16 cellular contexts compared by ENCODE assay signal in genomic region chr2:219641390-219642063, GRCh38. TPM values are rescaled to one million over a fixed set of nuclear protein-coding genes. Genes with fewer than 3 reads are reported as not detected.
DNase-seq lines count a peak whose midpoint lies in the region; ATAC-seq and TF ChIP-seq lines count a peak whose summit lies in the region.
"Had no signal": no experiment of that assay in that cellular context is flagged by ENCODE, and none has a peak within 500 bp of the region (broad histone marks: within the 10 kb centered on the region; RNA-seq: fewer than 3 reads in every experiment).

No MANE protein-coding gene starts in this region.

- H3K9me3 Mint-ChIP-seq in mesothelial cell of epicardium, result no peaks in the 10 kb centered on the region
- H3K9me3 Mint-ChIP-seq in activated T-helper 2 cell treated with anti-CD3 and anti-CD28 coated beads, Interferon-gamma antibody, Interleukin-2, Interleukin-4, amounts not matched to agents 10 μg/mL and 5 μg/mL and 100 μg/mL, durations not matched to agents 14 hours and 24 hours and 36 hours, result no peaks in the 10 kb centered on the region
- H3K9me3 Mint-ChIP-seq: activated T-cell treated with anti-CD3 and anti-CD28 coated beads, Interleukin-2, amount 50 U/mL, for 72 hours; CD8-positive, alpha-beta memory T cell; effector memory CD8-positive, alpha-beta T cell had no signal

- no peak for TF ChIP-seq EP300 in gastroesophageal sphincter (IDR thresholded peaks at IDR 0.05)

- H3K36me3 ChIP-seq in cardiac muscle cell (no peaks in the 10 kb centered on the region), gastroesophageal sphincter (peaks cover 0 to 22% of the 10 kb centered on the region in 2 donors)
- H3K36me3 ChIP-seq: SJSA1 had no signal

- H3K4me1 ChIP-seq in cardiac muscle cell (ENCODE audit: low read depth) (peaks cover 45% of the 10 kb centered on the region), gastroesophageal sphincter (peaks cover 0 to 33% (median 7%) of the 10 kb centered on the region in 3 donors)

- H3K27ac ChIP-seq in cardiac muscle cell (peak overlapping the region; percentile 64), gastroesophageal sphincter (peak overlapping the region in 3 of 4 donors; percentile 12 to 70 (median 63))
- H3K27ac ChIP-seq: SJSA1 had no signal

- peaks cover 19% of the 10 kb centered on the region for H3K4me1 Mint-ChIP-seq in mesothelial cell of epicardium
- H3K4me1 Mint-ChIP-seq in activated T-helper 2 cell treated with anti-CD3 and anti-CD28 coated beads, Interferon-gamma antibody, Interleukin-2, Interleukin-4, amounts not matched to agents 10 μg/mL and 5 μg/mL and 100 μg/mL, durations not matched to agents 14 hours and 24 hours and 36 hours (ENCODE audit: low read depth), result peaks cover 6% of the 10 kb centered on the region

- H3K27me3 Mint-ChIP-seq in mesothelial cell of epicardium (ENCODE audit: low read depth), result peaks cover 5% of the 10 kb centered on the region
- peaks cover 6% of the 10 kb centered on the region for H3K27me3 Mint-ChIP-seq in activated T-helper 2 cell treated with anti-CD3 and anti-CD28 coated beads, Interferon-gamma antibody, Interleukin-2, Interleukin-4, amounts not matched to agents 10 μg/mL and 5 μg/mL and 100 μg/mL, durations not matched to agents 14 hours and 24 hours and 36 hours (ENCODE audit: low read depth)

- H3K4me3 ChIP-seq in cardiac muscle cell (no peak overlapping the region), gastroesophageal sphincter (no peak overlapping the region)
- H3K4me3 ChIP-seq: SJSA1 had no signal

- DNase-seq in cardiac muscle cell (ENCODE audit: low read depth in 1 of 2, low spot score in 1 of 2) (no peak), left cardiac atrium (no peak), mesothelial cell of epicardium (ENCODE audit: low spot score in 2 of 2, unreplicated experiment in 2 of 2) (no peak), ureter (ENCODE audit: low spot score) (peak; percentile 43), medulla oblongata (ENCODE audit: extremely low spot score) (no peak), T-helper 9 cell (no peak)
- DNase-seq in activated T-helper 2 cell treated with anti-CD3 and anti-CD28 coated beads, Interferon-gamma antibody, Interleukin-2, Interleukin-4, amounts not matched to agents 10 μg/mL and 5 μg/mL and 100 μg/mL, durations not matched to agents 14 hours and 24 hours and 36 hours (ENCODE audit: low spot score), result no peak
- DNase-seq: activated naive CD4-positive, alpha-beta T cell treated with anti-CD3 and anti-CD28 coated beads, Interleukin-2, amount 50 U/mL, for 16 hours; activated T-cell treated with anti-CD3 and anti-CD28 coated beads, Interleukin-2, amount 50 U/mL, for 72 hours; effector memory CD8-positive, alpha-beta T cell; stimulated activated CD8-positive, alpha-beta memory T cell treated with anti-CD3 and anti-CD28 coated beads, Interleukin-4, amount 100 ng/mL, for 48 hours; trophoblast cell had no signal

- no peak for ATAC-seq in left cardiac atrium
- ATAC-seq in gastroesophageal sphincter, result no peak

- TF ChIP-seq POLR2A in gastroesophageal sphincter (IDR thresholded peaks at IDR 0.05), result no peak

- no peak overlapping the region for H3K4me3 Mint-ChIP-seq in mesothelial cell of epicardium
- no peak overlapping the region for H3K4me3 Mint-ChIP-seq in activated T-helper 2 cell treated with anti-CD3 and anti-CD28 coated beads, Interferon-gamma antibody, Interleukin-2, Interleukin-4, amounts not matched to agents 10 μg/mL and 5 μg/mL and 100 μg/mL, durations not matched to agents 14 hours and 24 hours and 36 hours (ENCODE audit: low read depth)
- H3K4me3 Mint-ChIP-seq: activated T-cell treated with anti-CD3 and anti-CD28 coated beads, Interleukin-2, amount 50 U/mL, for 72 hours; CD8-positive, alpha-beta memory T cell; effector memory CD8-positive, alpha-beta T cell had no signal

- H3K9me3 ChIP-seq in cardiac muscle cell (ENCODE audit: low read depth), result no peaks in the 10 kb centered on the region
- H3K9me3 ChIP-seq in gastroesophageal sphincter, result no peaks in the 10 kb centered on the region
- H3K9me3 ChIP-seq: SJSA1 had no signal

- TF ChIP-seq CTCF in cardiac muscle cell (IDR thresholded peaks at IDR 0.05; ENCODE audit: low read depth, low read length) (no peak), gastroesophageal sphincter (IDR thresholded peaks at IDR 0.05) (no peak), mesothelial cell of epicardium (IDR thresholded peaks at IDR 0.05; ENCODE audit: unreplicated experiment) (no peak)

- WGBS in gastroesophageal sphincter (ENCODE audit: low coverage in 1 of 2), 2 donors, result 33% methylated on average over 1 of the region's 7 CpGs; no CpG with 5 or more reads in 1 of the 2 donors

- peak overlapping the region; percentile 2 for H3K27ac Mint-ChIP-seq in mesothelial cell of epicardium
- H3K27ac Mint-ChIP-seq in activated T-helper 2 cell treated with anti-CD3 and anti-CD28 coated beads, Interferon-gamma antibody, Interleukin-2, Interleukin-4, amounts not matched to agents 10 μg/mL and 5 μg/mL and 100 μg/mL, durations not matched to agents 14 hours and 24 hours and 36 hours, result no peak overlapping the region
- H3K27ac Mint-ChIP-seq: activated T-cell treated with anti-CD3 and anti-CD28 coated beads, Interleukin-2, amount 50 U/mL, for 72 hours; effector memory CD8-positive, alpha-beta T cell had no signal

- intact Hi-C loops in left cardiac atrium (cut with DNase I), result loop anchor here in 1 of 2 donors (2.0 to 10.0 kb wide), 3 partner anchors 71 to 227 kb away; partner anchors contain the start of genes DES and OBSL1
- intact Hi-C loops in activated T-helper 2 cell treated with anti-CD3 and anti-CD28 coated beads, Interferon-gamma antibody, Interleukin-2, Interleukin-4, amounts not matched to agents 10 μg/mL and 5 μg/mL and 100 μg/mL, durations not matched to agents 14 hours and 24 hours and 36 hours (cut with micrococcal nuclease), result loop anchor here (1.0 to 5.0 kb wide), 3 partner anchors 44 to 100 kb away; partner anchors contain the start of gene STK11IP

- no peaks in the 10 kb centered on the region for H3K36me3 Mint-ChIP-seq in mesothelial cell of epicardium
- no peaks in the 10 kb centered on the region for H3K36me3 Mint-ChIP-seq in activated T-helper 2 cell treated with anti-CD3 and anti-CD28 coated beads, Interferon-gamma antibody, Interleukin-2, Interleukin-4, amounts not matched to agents 10 μg/mL and 5 μg/mL and 100 μg/mL, durations not matched to agents 14 hours and 24 hours and 36 hours (ENCODE audit: low read depth)
- H3K36me3 Mint-ChIP-seq: CD8-positive, alpha-beta memory T cell had no signal

- H3K27me3 ChIP-seq in cardiac muscle cell, result no peaks in the 10 kb centered on the region
- H3K27me3 ChIP-seq in gastroesophageal sphincter, result no peaks in the 10 kb centered on the region
- H3K27me3 ChIP-seq: SJSA1 had no signal

RNA-seq across cellular contexts. Expression of gene SLC4A3, which starts 14.1 kb away (rescaled TPM):
- total RNA-seq in cardiac muscle cell (38.8 and 39.8 TPM in 2 replicates), left cardiac atrium (100 to 1,000 TPM; 261 to 360 TPM), gastroesophageal sphincter (10 to 100 TPM; 10.4 to 30.6 (median 12.4) TPM), mesothelial cell of epicardium (23.6 to 25.7 TPM (median 25.7 TPM) in 3 replicates), ureter (12.2 TPM)
- 42.9 and 47.7 TPM in 2 replicates for polyA plus RNA-seq in cardiac muscle cell
- total RNA-seq in activated T-helper 2 cell treated with anti-CD3 and anti-CD28 coated beads, Interferon-gamma antibody, Interleukin-2, Interleukin-4, amounts not matched to agents 10 μg/mL and 5 μg/mL and 100 μg/mL, durations not matched to agents 14 hours and 24 hours and 36 hours, result 0.07 and 0.14 TPM in 2 replicates
- total RNA-seq: activated T-cell treated with anti-CD3 and anti-CD28 coated beads, Interleukin-2, amount 50 U/mL, for 72 hours; T-helper 1 cell treated with Interleukin-12 subunit alpha and Interleukin-12 subunit beta and Interleukin-4 antibody, amounts not matched to agents 30 ng/mL and 1 ng/mL, for 36 hours had no signal
- polyA plus RNA-seq: CD8-positive, alpha-beta memory T cell had no signal

RNA-seq across cellular contexts. Expression of gene STK11IP, which starts 43.9 kb away (rescaled TPM):
- total RNA-seq in cardiac muscle cell (17.8 and 22.4 TPM in 2 replicates), left cardiac atrium (10 to 100 TPM; 12.4 to 14.1 TPM), gastroesophageal sphincter (10 to 100 TPM in 3 of 4 donors, 1 to 10 TPM in 1; 7.0 to 19.2 (median 14.7) TPM), mesothelial cell of epicardium (39.8 to 47.7 TPM (median 41.0 TPM) in 3 replicates), ureter (39.5 TPM)
- polyA plus RNA-seq in cardiac muscle cell, result 24.4 and 26.3 TPM in 2 replicates
- 32.5 and 38.1 TPM in 2 replicates for total RNA-seq in activated T-helper 2 cell treated with anti-CD3 and anti-CD28 coated beads, Interferon-gamma antibody, Interleukin-2, Interleukin-4, amounts not matched to agents 10 μg/mL and 5 μg/mL and 100 μg/mL, durations not matched to agents 14 hours and 24 hours and 36 hours
